In the genomic region with DNA sequence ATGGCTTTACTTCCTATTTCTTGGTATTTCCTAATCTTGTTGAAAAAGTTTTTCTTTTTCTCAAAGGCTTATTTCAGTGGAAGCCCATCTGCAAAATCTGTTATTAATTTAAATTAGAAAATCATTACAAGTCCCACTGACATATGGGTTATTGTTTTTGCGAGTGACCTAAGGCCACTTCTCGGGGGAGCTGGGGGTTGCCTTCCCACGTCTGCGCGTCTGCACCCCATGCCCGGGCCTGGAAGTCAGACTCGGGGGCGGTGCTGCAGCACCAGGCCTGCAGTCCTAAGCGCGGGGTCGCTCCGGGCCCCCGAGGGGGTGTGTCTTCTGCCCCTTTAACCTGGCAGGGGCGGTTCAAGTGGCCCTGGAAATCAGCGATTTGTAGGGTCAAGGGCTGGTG, we compare ENCODE assay signal across 7 cellular contexts. TPM values are rescaled to one million over a fixed set of nuclear protein-coding genes. Genes with fewer than 3 reads are reported as not detected.
DNase-seq lines count a peak whose midpoint lies in the region; ATAC-seq and TF ChIP-seq lines count a peak whose summit lies in the region.
"Not testable (repeated sequence)": the region's sequence is repeated elsewhere in the genome, so short reads cannot be mapped to it uniquely, and the experiment has no call there.

No MANE protein-coding gene starts in this region.

- H3K9me3 ChIP-seq in SK-N-MC (ENCODE audit: low read depth, low read length); hepatocyte (ENCODE audit: low read depth): not testable (repeated sequence)

- no CpG with 5 or more reads among the region's 15 CpGs for WGBS in hepatocyte (ENCODE audit: low lambda C conversion rate, missing lambda C conversion rate)

- H3K27ac ChIP-seq in SK-N-MC, hepatocyte: not testable (repeated sequence)

- intact Hi-C loops in sciatic nerve (cut with DNase I) = not testable (repeated sequence)

- H3K9me2 ChIP-seq in hepatocyte (replicated peaks; ENCODE audit: insufficient read depth) = not testable (repeated sequence)

- H3K4me1 ChIP-seq in hepatocyte (ENCODE audit: insufficient read depth) = not testable (repeated sequence)

- H3K27me3 ChIP-seq in hepatocyte = not testable (repeated sequence)

- ATAC-seq in GM18868 (IDR thresholded peaks at IDR 0.05; ENCODE audit: unreplicated experiment) = peak; percentile 15
- ATAC-seq in HG03565 (IDR thresholded peaks at IDR 0.05; ENCODE audit: unreplicated experiment) = peak; percentile 10
- ATAC-seq in sciatic nerve = peak; percentile 68

- DNase-seq in HFF-Myc (ENCODE audit: extremely low read depth, low read depth); SK-N-MC (ENCODE audit: low read depth, low spot score); hepatocyte (ENCODE audit: low spot score): not testable (repeated sequence)
- DNase-seq in cardiac fibroblast (ENCODE audit: low read depth in 2 of 2) = peak in 1 of 2 donors; percentile 1
- peak; percentile 58 for DNase-seq in sciatic nerve (ENCODE audit: low spot score)

- H3K79me2 ChIP-seq in hepatocyte = not testable (repeated sequence)

- H2AFZ ChIP-seq in hepatocyte = not testable (repeated sequence)

- H3K9ac ChIP-seq in SK-N-MC (ENCODE audit: insufficient read length) = not testable (repeated sequence)

- TF ChIP-seq CTCF in HFF-Myc (IDR thresholded peaks at IDR 0.05; ENCODE audit: low read depth, low read length, missing control alignments); cardiac fibroblast (IDR thresholded peaks at IDR 0.05; ENCODE audit: low read depth, low read length); hepatocyte (IDR thresholded peaks at IDR 0.05; ENCODE audit: poor library complexity): not testable (repeated sequence)

- peak overlapping the region; percentile 54 for H3K4me3 ChIP-seq in HFF-Myc (replicated peaks; ENCODE audit: low read depth, low read length)
- H3K4me3 ChIP-seq in SK-N-MC = peak overlapping the region; percentile 78
- peak overlapping the region; percentile 56 to 59 for H3K4me3 ChIP-seq in cardiac fibroblast (replicated peaks in 1 of 2; ENCODE audit: low read depth in 2 of 2, low read length in 2 of 2)
- H3K4me3 ChIP-seq in hepatocyte = not testable (repeated sequence)

- H3K36me3 ChIP-seq in SK-N-MC (ENCODE audit: insufficient read depth, low read length); hepatocyte (replicated peaks; ENCODE audit: insufficient read depth, low read depth): not testable (repeated sequence)

- H3K4me2 ChIP-seq in hepatocyte = peak overlapping the region; percentile 91

- not testable (repeated sequence) for H4K20me1 ChIP-seq in hepatocyte (ENCODE audit: insufficient read depth, poor library complexity, severe bottlenecking)

RNA-seq across cellular contexts. Expression of a gene that starts 0.4 kb away (rescaled TPM):
- total RNA-seq in hepatocyte = 14.4 and 19.1 TPM in 2 replicates
- 7.3 and 11.4 TPM in 2 replicates for polyA plus RNA-seq in hepatocyte
- 17.5 TPM for total RNA-seq in sciatic nerve

Comparison
In these comparisons a context has a peak if more than half of its experiments do, and no peak if none do; other contexts are left out.
1. ATAC-seq: peak in every context shown above with its lines; median percentile 68 in sciatic nerve; 15 in GM18868; 10 in HG03565.